Comparison of ENCODE assay signal across 21 cellular contexts in genomic region chr4:37641352-37641751, GRCh38.
"Had no signal": no experiment of that assay in that cellular context is flagged by ENCODE, and none has a peak within 500 bp of the region (broad histone marks: within the 10 kb centered on the region; RNA-seq: fewer than 3 reads in every experiment).

No MANE protein-coding gene starts in this region.

- DNase-seq: effector memory CD4-positive, alpha-beta T cell; erythroblast; glutamatergic neuron; left colon; left ventricle myocardium superior; mesendoderm; naive B cell; occipital lobe; pancreas; right cardiac atrium; stimulated activated CD4-positive, alpha-beta T cell treated with anti-CD3 and anti-CD28 coated beads, Interleukin-2, amount 100 ng/mL, for 48 hours; stimulated activated naive CD4-positive, alpha-beta T cell treated with Interleukin-2 at 50 U/mL for 16 hours; tibial artery; upper lobe of right lung had no signal

- H3K36me3 Mint-ChIP-seq: naive B cell had no signal

- H3K27ac Mint-ChIP-seq: naive B cell, nephron had no signal

- H3K27me3 Mint-ChIP-seq: naive B cell, progenitor cell of endocrine pancreas had no signal

- H3K9me3 Mint-ChIP-seq: naive B cell, nephron had no signal

- H3K27me3 ChIP-seq: pancreas, tibial artery, upper lobe of right lung, vagina had no signal

- H3K4me3 Mint-ChIP-seq: naive B cell, nephron had no signal

- FAIRE-seq: endometrium, frontal cortex, pancreas had no signal

- H3K27ac ChIP-seq: pancreas, tibial artery, upper lobe of right lung had no signal

- H3K4me1 ChIP-seq: pancreas had no signal

- ATAC-seq: left colon, pancreas had no signal

- H3K4me3 ChIP-seq: lung, pancreas, smooth muscle cell, tibial artery, upper lobe of right lung, vagina had no signal

- H3K9me3 ChIP-seq: pancreas, tibial artery, upper lobe of right lung, vagina had no signal

- H3K36me3 ChIP-seq: pancreas had no signal

- H3K4me2 ChIP-seq: smooth muscle cell had no signal
